ENCODE assay signal across 8 cellular contexts in the genomic region with DNA sequence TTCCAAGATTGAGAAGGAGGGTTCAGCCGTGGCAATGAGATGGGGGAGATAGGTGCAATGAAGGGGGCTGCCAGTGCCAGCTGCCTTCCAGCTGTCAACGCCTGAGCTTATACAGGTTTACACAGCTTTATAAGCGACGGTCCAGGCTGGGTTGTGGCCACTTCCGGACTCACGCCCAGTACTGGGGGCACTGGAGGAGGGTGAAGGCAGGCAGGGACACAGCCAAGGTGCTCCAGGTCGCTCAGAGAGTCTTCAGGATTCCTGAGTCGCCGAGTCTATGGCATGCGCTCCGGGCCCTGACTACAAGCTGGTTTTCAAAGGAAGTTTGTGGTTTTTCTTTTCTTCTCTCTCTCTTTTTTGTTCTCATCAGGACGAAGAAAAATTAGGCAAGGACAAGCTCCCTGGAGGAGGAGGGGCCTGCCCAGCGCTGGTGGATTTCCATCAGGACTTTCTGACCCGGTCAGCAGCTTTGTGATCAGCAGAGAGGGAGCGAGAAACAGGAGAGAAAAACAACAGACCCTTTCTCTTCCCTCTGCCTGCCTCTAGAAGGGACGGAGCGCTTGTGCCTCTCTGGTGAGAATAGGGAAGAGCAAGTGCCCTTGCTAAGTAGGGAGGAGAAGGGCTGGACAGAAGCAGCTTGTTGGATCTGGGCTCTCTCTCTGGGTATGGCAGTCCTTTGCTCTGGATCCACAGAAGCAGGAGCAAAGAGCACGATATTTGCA. TPM values are rescaled to one million over a fixed set of nuclear protein-coding genes. Genes with fewer than 3 reads are reported as not detected.
DNase-seq lines count a peak whose midpoint lies in the region; ATAC-seq and TF ChIP-seq lines count a peak whose summit lies in the region.

A gene with protein sequence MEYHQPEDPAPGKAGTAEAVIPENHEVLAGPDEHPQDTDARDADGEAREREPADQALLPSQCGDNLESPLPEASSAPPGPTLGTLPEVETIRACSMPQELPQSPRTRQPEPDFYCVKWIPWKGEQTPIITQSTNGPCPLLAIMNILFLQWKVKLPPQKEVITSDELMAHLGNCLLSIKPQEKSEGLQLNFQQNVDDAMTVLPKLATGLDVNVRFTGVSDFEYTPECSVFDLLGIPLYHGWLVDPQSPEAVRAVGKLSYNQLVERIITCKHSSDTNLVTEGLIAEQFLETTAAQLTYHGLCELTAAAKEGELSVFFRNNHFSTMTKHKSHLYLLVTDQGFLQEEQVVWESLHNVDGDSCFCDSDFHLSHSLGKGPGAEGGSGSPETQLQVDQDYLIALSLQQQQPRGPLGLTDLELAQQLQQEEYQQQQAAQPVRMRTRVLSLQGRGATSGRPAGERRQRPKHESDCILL (minus strand): TSS at position 572 of the 722 bp plus-strand sequence. CDS start 4,285 bp downstream, outside the sequence.

- H2AK9ac ChIP-seq in IMR-90 (replicated peaks; ENCODE audit: low read depth, low read length, poor library complexity), result peak within 1 kb of the TSS; percentile 82

- H3K9me1 ChIP-seq in IMR-90 (ENCODE audit: insufficient read depth, low read length), result peaks cover 11% of the 10 kb centered on the region

- no peaks in the 10 kb centered on the region for H3K9me3 Mint-ChIP-seq in activated CD4-positive, alpha-beta T cell treated with anti-CD3 and anti-CD28 coated beads for 36 hours (ENCODE audit: low read depth)
- no peaks in the 10 kb centered on the region for H3K9me3 Mint-ChIP-seq in activated naive CD8-positive, alpha-beta T cell (ENCODE audit: low read depth)
- no peaks in the 10 kb centered on the region for H3K9me3 Mint-ChIP-seq in nephron progenitor cell

- intact Hi-C loops in activated CD4-positive, alpha-beta T cell treated with anti-CD3 and anti-CD28 coated beads for 36 hours (cut with DNase I, micrococcal nuclease), result loop anchor here (1.0 to 5.0 kb wide), 2 partner anchors 27 to 151 kb away; a partner anchor contains a TSS
- intact Hi-C loops in IMR-90 (cut with micrococcal nuclease), result loop anchor here (5.0 to 10.0 kb wide), 2 partner anchors 56 to 442 kb away; a partner anchor contains a TSS

- peak within 1 kb of the TSS; percentile 83 for H3K23ac ChIP-seq in IMR-90 (ENCODE audit: low read depth, low read length)

- peak within 1 kb of the TSS; percentile 73 to 81 for H4K8ac ChIP-seq in IMR-90 (ENCODE audit: low read depth in 2 of 2, low read length in 2 of 2)

- DNase-seq in activated CD4-positive, alpha-beta T cell treated with anti-CD3 and anti-CD28 coated beads for 36 hours, result peak; percentile 64
- no peak for DNase-seq in activated CD4-positive, alpha-beta T cell treated with anti-CD3 and anti-CD28 coated beads for 1 hour
- DNase-seq in IMR-90 (peak; percentile 89), germinal center (ENCODE audit: low spot score) (peak; percentile 71), nephron progenitor cell (peak; percentile 61)

- peak within 1 kb of the TSS; percentile 62 for H3K18ac ChIP-seq in IMR-90 (ENCODE audit: low read depth, low read length)

- H3K79me1 ChIP-seq in IMR-90 (ENCODE audit: low read depth in 1 of 2, low read length in 2 of 2), result peaks cover 11 to 40% of the 10 kb centered on the region in 2 experiments

- dilution Hi-C loops in IMR-90 (cut with HindIII; ENCODE audit: low sequenced_read_pairs, unreplicated experiment), result no loop called here

- H3K36me3 Mint-ChIP-seq in activated CD4-positive, alpha-beta T cell treated with anti-CD3 and anti-CD28 coated beads for 36 hours (ENCODE audit: low read depth), result peaks cover 9% of the 10 kb centered on the region
- H3K36me3 Mint-ChIP-seq in activated naive CD8-positive, alpha-beta T cell, result peaks cover 7% of the 10 kb centered on the region
- H3K36me3 Mint-ChIP-seq in nephron progenitor cell (ENCODE audit: low read depth), result peaks cover 6% of the 10 kb centered on the region

- peak within 1 kb of the TSS; percentile 82 for H3K4ac ChIP-seq in IMR-90 (ENCODE audit: low read depth, low read length)

- H3K36me3 ChIP-seq in IMR-90 (ENCODE audit: control insufficient read depth, insufficient read depth, low read length) (peaks cover 7% of the 10 kb centered on the region; the same call in 1 of the 2 replicates), OCI-LY3 (replicated peaks; ENCODE audit: low read depth, low read length) (no peaks in the 10 kb centered on the region)

- peak within 1 kb of the TSS; percentile 71 for H4K5ac ChIP-seq in IMR-90 (ENCODE audit: low read depth, low read length)

- peak within 1 kb of the TSS; percentile 90 for H3K4me2 ChIP-seq in IMR-90 (ENCODE audit: low read depth, low read length)
- peak within 1 kb of the TSS; percentile 86 for H3K4me2 ChIP-seq in OCI-LY3 (ENCODE audit: low read length)

- peak within 1 kb of the TSS; percentile 96 for H3K27ac Mint-ChIP-seq in activated CD4-positive, alpha-beta T cell treated with anti-CD3 and anti-CD28 coated beads for 36 hours
- peak within 1 kb of the TSS; percentile 96 for H3K27ac Mint-ChIP-seq in activated naive CD8-positive, alpha-beta T cell
- peak within 1 kb of the TSS; percentile 99 for H3K27ac Mint-ChIP-seq in nephron progenitor cell

- H2BK15ac ChIP-seq in IMR-90 (ENCODE audit: low read depth, low read length), result peak within 1 kb of the TSS; percentile 51; the same call in 2 of the 3 replicates

- H4K20me1 ChIP-seq in IMR-90 (ENCODE audit: insufficient read depth, low read length) (no peaks in the 10 kb centered on the region), OCI-LY3 (ENCODE audit: insufficient read depth, low read length) (no peaks in the 10 kb centered on the region)

- peaks cover 8% of the 10 kb centered on the region for H3K4me1 ChIP-seq in IMR-90 (ENCODE audit: control insufficient read depth, insufficient read depth, low read length)
- peaks cover 33% of the 10 kb centered on the region for H3K4me1 ChIP-seq in OCI-LY3 (ENCODE audit: low read length)

- peak; percentile 55 for ATAC-seq in activated CD4-positive, alpha-beta T cell treated with anti-CD3 and anti-CD28 coated beads for 36 hours
- ATAC-seq in IMR-90 (ENCODE audit: low read depth) (peak; percentile 76), HG03039 (IDR thresholded peaks at IDR 0.05; ENCODE audit: unreplicated experiment) (no peak)

- CTCF ChIA-PET in activated CD4-positive, alpha-beta T cell treated with anti-CD3 and anti-CD28 coated beads for 36 hours (lab: Charles Lee), result interaction anchor here (0.6 to 3.9 kb wide), 33 partner anchors 11 to 774 kb away, joined by 3 to 68 read pairs (median 4); a partner anchor contains a TSS
- CTCF ChIA-PET in IMR-90 (lab: Yijun Ruan, JAX), result interaction anchor here (0.5 to 2.3 kb wide), 8 partner anchors 10 to 645 kb away, joined by 3 to 24 read pairs (median 5); a partner anchor contains a TSS

- peak within 1 kb of the TSS; percentile 37 for H2AK5ac ChIP-seq in IMR-90 (ENCODE audit: low read depth, low read length)

- H2BK5ac ChIP-seq in IMR-90 (ENCODE audit: low read depth, low read length, poor library complexity, severe bottlenecking), result peak within 1 kb of the TSS; percentile 75

- peak; percentile 66; the same call in 1 of the 2 replicates for TF ChIP-seq POLR2A in IMR-90 (IDR thresholded peaks at IDR 0.05; ENCODE audit: low read depth, low read length)

- BruUV-seq in IMR-90 (replicated peaks; lab: Mats Ljungman, UMichigan), result no TSS peak

- H3K79me2 ChIP-seq in OCI-LY3 (ENCODE audit: low read length), result peaks cover 14% of the 10 kb centered on the region; the same call in 1 of the 2 replicates

- peak within 1 kb of the TSS; percentile 80 for H3K27ac ChIP-seq in IMR-90 (ENCODE audit: insufficient read depth, low read length)
- H3K27ac ChIP-seq in OCI-LY3 (ENCODE audit: low read length), result no peak within 1 kb of the TSS

- peak within 1 kb of the TSS; percentile 76 for H4K91ac ChIP-seq in IMR-90 (ENCODE audit: insufficient read depth, low read depth, low read length)

- H3K4me3 ChIP-seq in IMR-90 (ENCODE audit: insufficient read depth, low read depth, low read length) (peak within 1 kb of the TSS; percentile 47), OCI-LY3 (ENCODE audit: low read length) (peak within 1 kb of the TSS; percentile 90)

- H3K9me3 ChIP-seq in IMR-90 (ENCODE audit: control insufficient read depth, insufficient read depth, low read length) (no peaks in the 10 kb centered on the region), OCI-LY3 (ENCODE audit: insufficient read depth, low read length) (no peaks in the 10 kb centered on the region)

- H3K4me1 Mint-ChIP-seq in activated CD4-positive, alpha-beta T cell treated with anti-CD3 and anti-CD28 coated beads for 36 hours, result peaks cover 75% of the 10 kb centered on the region
- peaks cover 86% of the 10 kb centered on the region for H3K4me1 Mint-ChIP-seq in activated naive CD8-positive, alpha-beta T cell (ENCODE audit: low read depth)
- H3K4me1 Mint-ChIP-seq in nephron progenitor cell, result peaks cover 80% of the 10 kb centered on the region

- H2AFZ ChIP-seq in IMR-90 (replicated peaks; ENCODE audit: low read length, poor library complexity), result peak within 1 kb of the TSS; percentile 98
- H2AFZ ChIP-seq in OCI-LY3 (ENCODE audit: low read depth, low read length), result peak within 1 kb of the TSS; percentile 88

- WGBS in IMR-90 (ENCODE audit: extremely low coverage in 2 of 2, insufficient read length in 1 of 2), 2 experiments, result 0% methylated on average over 5 of the region's 18 CpGs; no CpG with 5 or more reads in 1 of the 2 experiments

- POLR2A ChIA-PET in activated CD4-positive, alpha-beta T cell treated with anti-CD3 and anti-CD28 coated beads for 36 hours (lab: Charles Lee), result interaction anchor here (0.6 to 1.7 kb wide), 6 partner anchors 29 to 520 kb away, joined by 3 to 9 read pairs (median 4); a partner anchor contains a TSS
- POLR2A ChIA-PET in IMR-90 (lab: Charles Lee; ENCODE audit: unreplicated experiment), result interaction anchor here (0.5 to 1.0 kb wide), 3 partner anchors 42 to 765 kb away, joined by 3 to 6 read pairs (median 4); a partner anchor contains a TSS

- peak within 1 kb of the TSS; percentile 87 for H3K14ac ChIP-seq in IMR-90 (replicated peaks; ENCODE audit: low read depth, low read length)

- in situ Hi-C loops in IMR-90 (cut with MboI; ENCODE audit: low sequenced_read_pairs), result no loop called here

- peak within 1 kb of the TSS; percentile 84 for H3K56ac ChIP-seq in IMR-90 (ENCODE audit: extremely low read depth, insufficient read depth, low read length)

- H3K9ac ChIP-seq in IMR-90 (ENCODE audit: low read depth, low read length), result peak within 1 kb of the TSS; percentile 88
- peak within 1 kb of the TSS; percentile 56 for H3K9ac ChIP-seq in OCI-LY3 (ENCODE audit: low read length)

- peak within 1 kb of the TSS; percentile 82 for H2BK120ac ChIP-seq in IMR-90 (ENCODE audit: low read depth, low read length)

- peak; percentile 76 for TF ChIP-seq RAD21 in IMR-90 (IDR thresholded peaks at IDR 0.05; ENCODE audit: low read length)

- H2BK20ac ChIP-seq in IMR-90 (ENCODE audit: low read depth, low read length), result peak within 1 kb of the TSS; percentile 27

- H3K27me3 Mint-ChIP-seq in activated CD4-positive, alpha-beta T cell treated with anti-CD3 and anti-CD28 coated beads for 36 hours, result no peaks in the 10 kb centered on the region
- H3K27me3 Mint-ChIP-seq in activated naive CD8-positive, alpha-beta T cell, result no peaks in the 10 kb centered on the region
- H3K27me3 Mint-ChIP-seq in nephron progenitor cell (ENCODE audit: low read depth, poor library complexity), result peaks cover 8% of the 10 kb centered on the region

- no peaks in the 10 kb centered on the region for H3K27me3 ChIP-seq in IMR-90 (ENCODE audit: control insufficient read depth, insufficient read depth, low read length)
- H3K27me3 ChIP-seq in OCI-LY3 (ENCODE audit: low read depth, low read length), result no peaks in the 10 kb centered on the region

- TF ChIP-seq CTCF in IMR-90 (conservative IDR thresholded peaks at IDR 0.05; ENCODE audit: low read depth, low read length), result peak; percentile 67
- peak; percentile 28; the same call in 1 of the 2 replicates for TF ChIP-seq CTCF in OCI-LY3 (IDR thresholded peaks at IDR 0.05; ENCODE audit: low read depth, low read length)
- TF ChIP-seq CTCF in nephron progenitor cell (IDR thresholded peaks at IDR 0.05), result peak; percentile 45

- H3K4me3 Mint-ChIP-seq in activated CD4-positive, alpha-beta T cell treated with anti-CD3 and anti-CD28 coated beads for 36 hours, result peak within 1 kb of the TSS; percentile 90
- peak within 1 kb of the TSS; percentile 98 for H3K4me3 Mint-ChIP-seq in activated naive CD8-positive, alpha-beta T cell
- H3K4me3 Mint-ChIP-seq in nephron progenitor cell, result peak within 1 kb of the TSS; percentile 98

RNA-seq across cellular contexts. Expression of the gene that starts here (rescaled TPM):
- 10 to 100 TPM; 16.2 to 20.3 TPM for total RNA-seq in activated CD4-positive, alpha-beta T cell treated with anti-CD3 and anti-CD28 coated beads for 36 hours
- 5.8 and 6.6 TPM in 2 replicates for total RNA-seq in IMR-90 (2012; rRNA removed)
- polyA plus RNA-seq in IMR-90 (2012; rRNA removed), result 6.6 and 7.3 TPM in 2 replicates
- 5.4 and 6.1 TPM in 2 replicates for polyA plus RNA-seq in IMR-90 (2012; cell fraction: cytosol; rRNA removed)
- 18.8 TPM in 2 replicates for polyA plus RNA-seq in IMR-90 (2012; cell fraction: nucleus; rRNA removed; ENCODE audit: low replicate concordance)
